Comparison of ENCODE assay signal across 1 cellular context in genomic region chr5:64213568-64213967, GRCh38.
TF ChIP-seq lines count a peak whose summit lies in the region.

No MANE protein-coding gene starts in this region.

TF ChIP-seq in GM12878, 131 proteins besides CTCF, POLR2A, EP300 and RAD21:
- TF ChIP-seq ZNF274 (IDR thresholded peaks at IDR 0.05; ENCODE audit: insufficient read depth, insufficient read length) (no peak), LARP7 (IDR thresholded peaks at IDR 0.05) (no peak), CBFB (IDR thresholded peaks at IDR 0.05; ENCODE audit: low read depth) (no peak)
